Comparison of ENCODE assay signal across 1 cellular context in the genomic region with DNA sequence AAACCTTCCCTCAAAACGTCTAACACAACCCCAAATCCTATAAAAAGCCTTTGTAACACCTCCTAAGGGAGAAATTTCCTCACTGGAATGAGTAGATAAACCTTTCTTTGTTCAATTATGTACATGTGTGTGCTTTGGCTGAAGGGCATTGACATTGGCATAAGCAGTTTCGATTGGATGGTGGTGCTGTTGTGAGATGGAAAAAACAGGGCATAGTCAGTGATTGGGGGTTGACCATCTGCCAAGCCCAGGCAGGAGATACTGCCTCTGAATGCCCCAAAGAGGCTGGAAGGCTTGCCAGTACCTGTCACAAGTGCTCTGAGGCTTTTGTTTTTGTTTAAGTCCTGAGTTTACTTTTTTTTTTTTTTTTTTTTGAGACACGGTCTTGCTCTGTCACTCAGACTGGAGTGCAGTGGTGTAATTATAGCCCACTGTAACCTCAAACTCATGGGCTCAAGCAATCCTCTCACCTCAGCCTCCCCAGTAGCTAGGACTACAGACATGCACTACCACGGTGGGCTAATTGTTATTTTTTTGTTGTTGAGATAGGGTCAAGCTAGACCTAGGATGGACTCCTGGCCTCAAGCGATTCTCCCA.
TF ChIP-seq lines count a peak whose summit lies in the region.

No MANE protein-coding gene starts in this region.

TF ChIP-seq in GM23338, 12 proteins besides CTCF, POLR2A, EP300 and RAD21 (continued from another document):
- no peak for TF ChIP-seq STAT1 (IDR thresholded peaks at IDR 0.05; ENCODE audit: unreplicated experiment)
- TF ChIP-seq NANOG (IDR thresholded peaks at IDR 0.05; ENCODE audit: borderline replicate concordance) = no peak
